Comparison of ENCODE assay signal across 8 cellular contexts in the genomic region with DNA sequence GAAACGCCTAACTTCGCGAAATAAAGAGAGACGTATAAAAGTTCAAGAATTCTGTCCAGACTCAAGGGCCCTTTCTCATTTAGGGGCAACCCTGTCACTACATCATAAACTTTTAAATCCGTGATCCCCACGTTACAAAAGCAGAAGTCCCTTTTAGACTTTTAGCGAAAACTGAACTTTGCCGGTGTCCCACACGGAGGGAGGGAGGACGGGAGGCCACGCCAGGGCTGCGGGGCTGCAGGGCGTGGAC. TPM values are rescaled to one million over a fixed set of nuclear protein-coding genes. Genes with fewer than 3 reads are reported as not detected.
A peak's percentile ranks its signal among the peaks of the same experiment; 100 is the strongest.
DNase-seq lines count a peak whose midpoint lies in the region; ATAC-seq, FAIRE-seq and TF ChIP-seq lines count a peak whose summit lies in the region.

No MANE protein-coding gene starts in this region.

- H3K4me3 Mint-ChIP-seq in CD14-positive monocyte, result peak overlapping the region; percentile 89 to 92
- H3K4me3 Mint-ChIP-seq in activated B cell treated with CpG ODN at 0.5 μM for 24 hours, result peak overlapping the region; percentile 80

- ATAC-seq in HG02678 (IDR thresholded peaks at IDR 0.05; ENCODE audit: unreplicated experiment) (peak; percentile 5), activated B cell treated with CpG ODN at 0.5 μM for 24 hours (ENCODE audit: low read depth) (peak; percentile 29)

- dilution Hi-C loops in keratinocyte (cut with MboI; ENCODE audit: extremely low pct_ligation_motif_present, low sequenced_read_pairs), result no loop called here

- H3K27ac Mint-ChIP-seq in CD14-positive monocyte (no peak overlapping the region), activated B cell treated with CpG ODN at 0.5 μM for 24 hours (no peak overlapping the region)

- H3K36me3 ChIP-seq in keratinocyte (ENCODE audit: control insufficient read depth in 2 of 2, extremely low read depth in 1 of 2, insufficient read depth in 2 of 2, low read length in 2 of 2), result no peaks in the 10 kb centered on the region
- no peaks in the 10 kb centered on the region for H3K36me3 ChIP-seq in thyroid gland

- 0 to 1% methylated on average over 13 of the region's 13 CpGs for WGBS in thyroid gland, 2 donors

- no peaks in the 10 kb centered on the region for H3K9me1 ChIP-seq in keratinocyte (ENCODE audit: control insufficient read depth, extremely low read depth, insufficient read depth, low read length)

- TF ChIP-seq CTCF in CD14-positive monocyte (IDR thresholded peaks at IDR 0.05) (no peak), activated B cell treated with CpG ODN at 0.5 μM for 24 hours (IDR thresholded peaks at IDR 0.05) (no peak), keratinocyte (optimal IDR thresholded peaks at IDR 0.05 in 1 of 3, IDR thresholded peaks at IDR 0.05 in 1 of 3, conservative IDR thresholded peaks at IDR 0.05 in 1 of 3; ENCODE audit: extremely low read depth in 1 of 3, insufficient read depth in 2 of 3, low read length in 3 of 3) (no peak), thyroid gland (IDR thresholded peaks at IDR 0.05) (no peak)

- no peak for TF ChIP-seq POLR2A in thyroid gland (IDR thresholded peaks at IDR 0.05)

- H3K4me1 Mint-ChIP-seq in CD14-positive monocyte, result peaks cover 28% of the 10 kb centered on the region
- peaks cover 25% of the 10 kb centered on the region for H3K4me1 Mint-ChIP-seq in activated B cell treated with CpG ODN at 0.5 μM for 24 hours

- H3K9me3 Mint-ChIP-seq in CD14-positive monocyte (peaks cover 2 to 22% (median 7%) of the 10 kb centered on the region in 7 donors), activated B cell treated with CpG ODN at 0.5 μM for 24 hours (no peaks in the 10 kb centered on the region)

- DNase-seq in CD14-positive monocyte (ENCODE audit: low spot score) (no peak), activated B cell treated with CpG ODN at 0.5 μM for 24 hours (no peak), keratinocyte (ENCODE audit: low read depth, low spot score) (no peak), thyroid gland (no peak), hypothalamus (lab: John Stamatoyannopoulos, UW) (no peak), RKO (ENCODE audit: low spot score) (no peak), NCI-H2196 (lab: John Stamatoyannopoulos, UW; ENCODE audit: unreplicated experiment) (no peak)

- FAIRE-seq in keratinocyte (lab: Jason Lieb, UNC), result no peak

- H3K9ac ChIP-seq in keratinocyte (ENCODE audit: control insufficient read depth, extremely low read depth, insufficient read depth, low read length), result peak overlapping the region; percentile 88

- H3K27ac ChIP-seq in keratinocyte (ENCODE audit: control insufficient read depth, insufficient read depth, low read length) (peak overlapping the region; percentile 64), thyroid gland (peak overlapping the region in 2 of 3 donors; percentile 57 to 69)

- H3K4me1 ChIP-seq in keratinocyte (ENCODE audit: control insufficient read depth, extremely low read depth, insufficient read depth, low read length), result peaks cover 24% of the 10 kb centered on the region
- H3K4me1 ChIP-seq in thyroid gland, result peaks cover 6 to 9% of the 10 kb centered on the region in 2 donors

- H3K79me2 ChIP-seq in keratinocyte (ENCODE audit: control insufficient read depth, insufficient read depth, low read length), result peaks cover 34% of the 10 kb centered on the region

- no peaks in the 10 kb centered on the region for H4K20me1 ChIP-seq in keratinocyte (ENCODE audit: control insufficient read depth, extremely low read depth, insufficient read depth, low read length)

- POLR2A ChIA-PET in activated B cell treated with CpG ODN at 0.5 μM for 24 hours (lab: Charles Lee), result no interaction called here

- H3K4me3 ChIP-seq in keratinocyte (ENCODE audit: control insufficient read depth in 2 of 3, extremely low read depth in 1 of 3, insufficient read depth in 2 of 3, low read depth in 1 of 3, low read length in 3 of 3) (peak overlapping the region; percentile 93 to 97 (median 93)), thyroid gland (replicated peaks in 1 of 3) (peak overlapping the region; percentile 66 to 80 (median 67))

- CTCF ChIA-PET in activated B cell treated with CpG ODN at 0.5 μM for 24 hours (lab: Charles Lee), result interaction anchor here (0.7 to 1.3 kb wide), 2 partner anchors 59 kb away, joined by 3 to 5 read pairs; no protein-coding TSS in a partner anchor

- H2AFZ ChIP-seq in keratinocyte (ENCODE audit: control insufficient read depth, low read length), result peak overlapping the region; percentile 93

- intact Hi-C loops in CD14-positive monocyte (cut with micrococcal nuclease) (loop anchor here (10.0 kb wide), 1 partner anchor 59 kb away; no protein-coding TSS in a partner anchor), activated B cell treated with CpG ODN at 0.5 μM for 24 hours (cut with micrococcal nuclease) (loop anchor here (5.0 kb wide), 1 partner anchor 313 kb away; the partner anchor contains the start of gene IQGAP2), thyroid gland (cut with DNase I) (loop anchor here (10.0 kb wide), 1 partner anchor 59 kb away; no protein-coding TSS in a partner anchor)

- no peaks in the 10 kb centered on the region for H3K9me3 ChIP-seq in keratinocyte (ENCODE audit: control insufficient read depth, low read depth, low read length)
- no peaks in the 10 kb centered on the region for H3K9me3 ChIP-seq in thyroid gland

- H3K4me2 ChIP-seq in keratinocyte (ENCODE audit: control insufficient read depth, extremely low read depth, insufficient read depth, low read depth, low read length), result peak overlapping the region; percentile 93

- H3K36me3 Mint-ChIP-seq in CD14-positive monocyte (peaks cover 7 to 17% of the 10 kb centered on the region in 2 donors), activated B cell treated with CpG ODN at 0.5 μM for 24 hours (ENCODE audit: low read depth) (no peaks in the 10 kb centered on the region)

- H3K27me3 ChIP-seq in keratinocyte (ENCODE audit: control insufficient read depth, extremely low read depth, insufficient read depth, low read length) (peaks cover 5% of the 10 kb centered on the region), thyroid gland (no peaks in the 10 kb centered on the region)

- peaks cover 46 to 65% (median 49%) of the 10 kb centered on the region in 3 donors for H3K27me3 Mint-ChIP-seq in CD14-positive monocyte (ENCODE audit: low read depth in 3 of 3)
- H3K27me3 Mint-ChIP-seq in activated B cell treated with CpG ODN at 0.5 μM for 24 hours, result peaks cover 43% of the 10 kb centered on the region

RNA-seq across cellular contexts. Expression of gene F2R, which starts 0.5 kb away (rescaled TPM):
- polyA plus RNA-seq in CD14-positive monocyte (under 1 TPM; 0.22 to 0.33 TPM), keratinocyte (56.8 to 59.9 TPM (median 58.0 TPM) in 3 replicates)
- total RNA-seq in activated B cell treated with CpG ODN at 0.5 μM for 24 hours (0.18 and 0.20 TPM in 2 replicates), thyroid gland (10 to 100 TPM in 1 of 4 donors, 1 to 10 TPM in 3; 5.7 to 27.9 (median 8.8) TPM)
- 26.3 TPM for polyA plus RNA-seq in keratinocyte (2011; ENCODE audit: low read depth)
- 27.2 and 40.2 TPM in 2 replicates for polyA plus RNA-seq in keratinocyte (2011; cell fraction: cytosol; rRNA removed)
- 117 and 121 TPM in 2 replicates for polyA plus RNA-seq in keratinocyte (2011; cell fraction: nucleus; rRNA removed)
- polyA plus RNA-seq in keratinocyte (2012; ENCODE audit: low replicate concordance), result 25.1 and 31.5 TPM in 2 replicates
- polyA minus RNA-seq in keratinocyte, result 45.7 to 62.1 TPM (median 55.9 TPM) in 3 replicates
- polyA minus RNA-seq in keratinocyte (2011; cell fraction: cytosol; rRNA and poly(A)+ RNA removed), result 31.3 TPM
- 69.1 and 124 TPM in 2 replicates for polyA minus RNA-seq in keratinocyte (2011; cell fraction: nucleus; rRNA and poly(A)+ RNA removed)
